15 cellular contexts compared by ENCODE assay signal in genomic region chr2:134671498-134671897, GRCh38. TPM values are rescaled to one million over a fixed set of nuclear protein-coding genes. Genes with fewer than 3 reads are reported as not detected.
DNase-seq lines count a peak whose midpoint lies in the region; ATAC-seq and TF ChIP-seq lines count a peak whose summit lies in the region.
"Had no signal": no experiment of that assay in that cellular context is flagged by ENCODE, and none has a peak within 500 bp of the region (broad histone marks: within the 10 kb centered on the region; RNA-seq: fewer than 3 reads in every experiment).

No MANE protein-coding gene starts in this region.

- H2AFZ ChIP-seq in DND-41 (ENCODE audit: low read depth, low read length): no peak overlapping the region

- H3K4me3 ChIP-seq in BLaER1 treated with 17β-estradiol and CSF1 and Interleukin-3, amounts not matched to agents 10 nM and 100 nM: no peak overlapping the region
- H3K4me3 ChIP-seq in DND-41 (ENCODE audit: low read depth in 1 of 2, low read length in 2 of 2): no peak overlapping the region
- H3K4me3 ChIP-seq in lower lobe of right lung: no peak overlapping the region
- no peak overlapping the region for H3K4me3 ChIP-seq in WERI-Rb-1 (ENCODE audit: low read depth, low read length)
- H3K4me3 ChIP-seq: heart left ventricle had no signal

- TF ChIP-seq CTCF in DND-41 (IDR thresholded peaks at IDR 0.05; ENCODE audit: borderline replicate concordance, extremely low read depth, low read length, poor library complexity, severe bottlenecking) (no peak), lower lobe of right lung (IDR thresholded peaks at IDR 0.05) (no peak), WERI-Rb-1 (IDR thresholded peaks at IDR 0.05; ENCODE audit: low read depth, low read length) (no peak)

- peak overlapping the region; percentile 21 for H3K27ac Mint-ChIP-seq in activated T-helper 1 cell treated with anti-CD3 and anti-CD28 coated beads, Interleukin-12 subunit alpha, Interleukin-12 subunit beta, Interleukin-2, Interleukin-4 antibody, amounts not matched to agents 30 ng/mL and 10 ng/mL and 1 ng/mL, durations not matched to agents 14 hours and 24 hours and 36 hours

- peak overlapping the region in 8 of 11 experiments; percentile 16 to 72 (median 66); a peak in 11 of 22 replicates for H3K4me2 ChIP-seq in BLaER1 treated with 17β-estradiol and CSF1 and Interleukin-3, amounts not matched to agents 10 nM and 100 nM
- peak overlapping the region; percentile 65 for H3K4me2 ChIP-seq in DND-41 (ENCODE audit: insufficient read depth, low read length)

- no peak overlapping the region for H3K27ac ChIP-seq in BLaER1 treated with 17β-estradiol and CSF1 and Interleukin-3, amounts not matched to agents 10 nM and 100 nM
- H3K27ac ChIP-seq in DND-41 (ENCODE audit: low read length): no peak overlapping the region
- H3K27ac ChIP-seq in lower lobe of right lung: peak overlapping the region; percentile 76
- H3K27ac ChIP-seq in WERI-Rb-1: no peak overlapping the region
- H3K27ac ChIP-seq: C4-2B had no signal

- H3K4me3 Mint-ChIP-seq in activated T-helper 1 cell treated with anti-CD3 and anti-CD28 coated beads, Interleukin-12 subunit alpha, Interleukin-12 subunit beta, Interleukin-2, Interleukin-4 antibody, amounts not matched to agents 30 ng/mL and 10 ng/mL and 1 ng/mL, durations not matched to agents 14 hours and 24 hours and 36 hours: peak overlapping the region; percentile 11

- H3K4me1 ChIP-seq in BLaER1 treated with 17β-estradiol and CSF1 and Interleukin-3, amounts not matched to agents 10 nM and 100 nM: peaks cover 14 to 58% (median 45%) of the 10 kb centered on the region in 10 experiments
- H3K4me1 ChIP-seq in DND-41 (ENCODE audit: insufficient read depth, low read length): peaks cover 53% of the 10 kb centered on the region
- H3K4me1 ChIP-seq in lower lobe of right lung: peaks cover 25% of the 10 kb centered on the region

- peaks cover 4% of the 10 kb centered on the region for H3K36me3 Mint-ChIP-seq in activated T-helper 1 cell treated with anti-CD3 and anti-CD28 coated beads, Interleukin-12 subunit alpha, Interleukin-12 subunit beta, Interleukin-2, Interleukin-4 antibody, amounts not matched to agents 30 ng/mL and 10 ng/mL and 1 ng/mL, durations not matched to agents 14 hours and 24 hours and 36 hours (ENCODE audit: low read depth)

- no peaks in the 10 kb centered on the region for H3K36me3 ChIP-seq in BLaER1 treated with 17β-estradiol and CSF1 and Interleukin-3, amounts not matched to agents 10 nM and 100 nM
- H3K36me3 ChIP-seq in DND-41 (ENCODE audit: insufficient read depth, low read length): no peaks in the 10 kb centered on the region
- H3K36me3 ChIP-seq in lower lobe of right lung: no peaks in the 10 kb centered on the region
- H3K36me3 ChIP-seq in WERI-Rb-1: no peaks in the 10 kb centered on the region
- H3K36me3 ChIP-seq: heart left ventricle had no signal

- peaks cover 61% of the 10 kb centered on the region for H3K4me1 Mint-ChIP-seq in activated T-helper 1 cell treated with anti-CD3 and anti-CD28 coated beads, Interleukin-12 subunit alpha, Interleukin-12 subunit beta, Interleukin-2, Interleukin-4 antibody, amounts not matched to agents 30 ng/mL and 10 ng/mL and 1 ng/mL, durations not matched to agents 14 hours and 24 hours and 36 hours (ENCODE audit: low read depth)

- no peaks in the 10 kb centered on the region for H3K27me3 ChIP-seq in BLaER1 treated with 17β-estradiol and CSF1 and Interleukin-3, amounts not matched to agents 10 nM and 100 nM
- H3K27me3 ChIP-seq in DND-41 (ENCODE audit: insufficient read depth, low read length, poor library complexity) (no peaks in the 10 kb centered on the region), lower lobe of right lung (ENCODE audit: low read depth) (no peaks in the 10 kb centered on the region), WERI-Rb-1 (ENCODE audit: insufficient read depth, low read depth, severe bottlenecking) (peaks cover 5% of the 10 kb centered on the region)
- H3K27me3 ChIP-seq: heart left ventricle had no signal

- DNase-seq in DND-41: peak; percentile 19
- DNase-seq in activated T-helper 1 cell treated with anti-CD3 and anti-CD28 coated beads, Interleukin-12 subunit alpha, Interleukin-12 subunit beta, Interleukin-2, Interleukin-4 antibody, amounts not matched to agents 30 ng/mL and 10 ng/mL and 1 ng/mL, durations not matched to agents 14 hours and 24 hours and 36 hours (ENCODE audit: low spot score): no peak
- no peak for DNase-seq in lower lobe of right lung
- no peak for DNase-seq in SIG-M5 treated with dmso at 0.1 percent for 504 hours (lab: John Stamatoyannopoulos, UW; ENCODE audit: unreplicated experiment)
- DNase-seq in WERI-Rb-1: no peak
- DNase-seq: activated CD4-positive, alpha-beta T cell treated with anti-CD3 and anti-CD28 coated beads for 48 hours; NCI-H446; small intestine had no signal

- intact Hi-C loops in activated T-helper 1 cell treated with anti-CD3 and anti-CD28 coated beads, Interleukin-12 subunit alpha, Interleukin-12 subunit beta, Interleukin-2, Interleukin-4 antibody, amounts not matched to agents 30 ng/mL and 10 ng/mL and 1 ng/mL, durations not matched to agents 14 hours and 24 hours and 36 hours (cut with micrococcal nuclease): no loop called here
- intact Hi-C loops in lower lobe of right lung (cut with DNase I): no loop called here

- H3K9me3 ChIP-seq in BLaER1 treated with 17β-estradiol and CSF1 and Interleukin-3, amounts not matched to agents 10 nM and 100 nM (replicated peaks in 1 of 11): no peaks in the 10 kb centered on the region
- H3K9me3 ChIP-seq in DND-41 (ENCODE audit: insufficient read depth, low read length, severe bottlenecking) (no peaks in the 10 kb centered on the region), lower lobe of right lung (no peaks in the 10 kb centered on the region), WERI-Rb-1 (ENCODE audit: severe bottlenecking) (no peaks in the 10 kb centered on the region)

- no peaks in the 10 kb centered on the region for H3K79me2 ChIP-seq in DND-41 (ENCODE audit: insufficient read depth, low read length)

- H3K9me3 Mint-ChIP-seq in activated T-helper 1 cell treated with anti-CD3 and anti-CD28 coated beads, Interleukin-12 subunit alpha, Interleukin-12 subunit beta, Interleukin-2, Interleukin-4 antibody, amounts not matched to agents 30 ng/mL and 10 ng/mL and 1 ng/mL, durations not matched to agents 14 hours and 24 hours and 36 hours: no peaks in the 10 kb centered on the region

- no peak for ATAC-seq in DND-41 (ENCODE audit: insufficient read depth, low read depth)
- ATAC-seq in lower lobe of right lung: no peak
- no peak for ATAC-seq in GM18867 (IDR thresholded peaks at IDR 0.05; ENCODE audit: unreplicated experiment)
- ATAC-seq in GM19455 (IDR thresholded peaks at IDR 0.05; ENCODE audit: unreplicated experiment): no peak
- ATAC-seq: SK-N-SH treated with all-trans-retinoic acid at 6 μM for 48 hours had no signal

- no peak overlapping the region for H3K9ac ChIP-seq in BLaER1 treated with 17β-estradiol and CSF1 and Interleukin-3, amounts not matched to agents 10 nM and 100 nM
- no peak overlapping the region for H3K9ac ChIP-seq in DND-41 (ENCODE audit: low read depth, low read length)

- no peaks in the 10 kb centered on the region for H4K20me1 ChIP-seq in BLaER1 treated with 17β-estradiol and CSF1 and Interleukin-3, amounts not matched to agents 10 nM and 100 nM
- H4K20me1 ChIP-seq in DND-41 (ENCODE audit: insufficient read depth, low read length): peaks cover 7% of the 10 kb centered on the region

- peaks cover 30% of the 10 kb centered on the region for H3K27me3 Mint-ChIP-seq in activated T-helper 1 cell treated with anti-CD3 and anti-CD28 coated beads, Interleukin-12 subunit alpha, Interleukin-12 subunit beta, Interleukin-2, Interleukin-4 antibody, amounts not matched to agents 30 ng/mL and 10 ng/mL and 1 ng/mL, durations not matched to agents 14 hours and 24 hours and 36 hours (ENCODE audit: insufficient read depth)

RNA-seq across cellular contexts. Expression of gene TMEM163, which starts 47.3 kb away (rescaled TPM):
- 0.12 and 0.21 TPM in 2 replicates for total RNA-seq in activated T-helper 1 cell treated with anti-CD3 and anti-CD28 coated beads, Interleukin-12 subunit alpha, Interleukin-12 subunit beta, Interleukin-2, Interleukin-4 antibody, amounts not matched to agents 30 ng/mL and 10 ng/mL and 1 ng/mL, durations not matched to agents 14 hours and 24 hours and 36 hours
- total RNA-seq in lower lobe of right lung: 31.9 TPM
- total RNA-seq: HepG2 had no signal

Comparison
In these comparisons a context has a peak if more than half of its experiments do, and no peak if none do; other contexts are left out.
1. RNA of gene TMEM163, which starts 47.3 kb away (total RNA-seq): 31.9 TPM in lower lobe of right lung (single experiment); 0.12 to 0.21 TPM in activated T-helper 1 cell treated with anti-CD3 and anti-CD28 coated beads, Interleukin-12 subunit alpha, Interleukin-12 subunit beta, Interleukin-2, Interleukin-4 antibody, amounts not matched to agents 30 ng/mL and 10 ng/mL and 1 ng/mL, durations not matched to agents 14 hours and 24 hours and 36 hours; every median in the first group is over 10 times any median in the second.